29 cellular contexts compared by ENCODE assay signal in genomic region chr2:171571721-171572120, GRCh38.
"Had no signal": no experiment of that assay in that cellular context is flagged by ENCODE, and none has a peak within 500 bp of the region (broad histone marks: within the 10 kb centered on the region; RNA-seq: fewer than 3 reads in every experiment).

No MANE protein-coding gene starts in this region.

- H3K27ac ChIP-seq: neural progenitor cell, ovary, parathyroid adenoma, psoas muscle, right lobe of liver, skin epidermis, spleen, stomach, thoracic aorta, thyroid gland, transverse colon, upper lobe of right lung, uterus had no signal

- H3K4me1 Mint-ChIP-seq: natural killer cell, nephron had no signal

- H3K9me3 Mint-ChIP-seq: naive thymus-derived CD4-positive, alpha-beta T cell; natural killer cell; nephron; neural progenitor cell; stimulated activated effector memory CD8-positive, alpha-beta T cell treated with anti-CD3 and anti-CD28 coated beads, Interleukin-12 subunit alpha, Interleukin-12 subunit beta, amount 100 ng/mL, for 72 hours; stimulated activated naive B cell treated with anti-CD40 and anti-IgM and Interleukin-4, amounts not matched to agents 10 μg/mL and 1 μg/mL and 100 μg/mL, for 72 hours; stimulated activated naive CD8-positive, alpha-beta T cell treated with anti-CD3 and anti-CD28 coated beads, Interleukin-15, Interleukin-2, amounts not matched to agents 100 ng/mL and 50 ng/mL, for 24 hours; type B pancreatic cell had no signal

- ATAC-seq: naive thymus-derived CD4-positive, alpha-beta T cell; natural killer cell; psoas muscle; right cardiac atrium; right lobe of liver; stimulated activated effector memory CD8-positive, alpha-beta T cell treated with anti-CD3 and anti-CD28 coated beads, Interleukin-12 subunit alpha, Interleukin-12 subunit beta, amount 100 ng/mL, for 72 hours; stimulated activated naive B cell treated with anti-CD40 and anti-IgM and Interleukin-4, amounts not matched to agents 10 μg/mL and 1 μg/mL and 100 μg/mL, for 72 hours; upper lobe of right lung had no signal

- H3K36me3 ChIP-seq: neural progenitor cell, ovary, right lobe of liver, spleen, stomach, thoracic aorta, thyroid gland, transverse colon, upper lobe of right lung, uterus had no signal

- H3K9me3 ChIP-seq: ovary, psoas muscle, right lobe of liver, stomach, thoracic aorta, thyroid gland, transverse colon, upper lobe of right lung, uterus had no signal

- H3K36me3 Mint-ChIP-seq: naive thymus-derived CD4-positive, alpha-beta T cell; natural killer cell; neural progenitor cell; stimulated activated effector memory CD8-positive, alpha-beta T cell treated with anti-CD3 and anti-CD28 coated beads, Interleukin-12 subunit alpha, Interleukin-12 subunit beta, amount 100 ng/mL, for 72 hours; stimulated activated naive B cell treated with anti-CD40 and anti-IgM and Interleukin-4, amounts not matched to agents 10 μg/mL and 1 μg/mL and 100 μg/mL, for 72 hours; type B pancreatic cell had no signal

- H3K4me3 Mint-ChIP-seq: naive thymus-derived CD4-positive, alpha-beta T cell; natural killer cell; nephron; neural progenitor cell; stimulated activated effector memory CD8-positive, alpha-beta T cell treated with anti-CD3 and anti-CD28 coated beads, Interleukin-12 subunit alpha, Interleukin-12 subunit beta, amount 100 ng/mL, for 72 hours; stimulated activated naive B cell treated with anti-CD40 and anti-IgM and Interleukin-4, amounts not matched to agents 10 μg/mL and 1 μg/mL and 100 μg/mL, for 72 hours; stimulated activated naive CD8-positive, alpha-beta T cell treated with anti-CD3 and anti-CD28 coated beads, Interleukin-15, Interleukin-2, amounts not matched to agents 100 ng/mL and 50 ng/mL, for 24 hours; type B pancreatic cell had no signal

- H3K79me2 ChIP-seq: parathyroid adenoma had no signal

- H3K4me3 ChIP-seq: neural progenitor cell, ovary, psoas muscle, right lobe of liver, skin epidermis, smooth muscle cell, spleen, stomach, thoracic aorta, thyroid gland, transverse colon, upper lobe of right lung, uterus had no signal

- H3K9ac ChIP-seq: neural progenitor cell, parathyroid adenoma had no signal

- H3K27me3 Mint-ChIP-seq: stimulated activated naive CD8-positive, alpha-beta T cell treated with anti-CD3 and anti-CD28 coated beads, Interleukin-15, Interleukin-2, amounts not matched to agents 100 ng/mL and 50 ng/mL, for 24 hours had no signal

- H2AFZ ChIP-seq: neural progenitor cell, parathyroid adenoma had no signal

- H3K27ac Mint-ChIP-seq: naive thymus-derived CD4-positive, alpha-beta T cell; natural killer cell; nephron; neural progenitor cell; progenitor cell of endocrine pancreas; stimulated activated effector memory CD8-positive, alpha-beta T cell treated with anti-CD3 and anti-CD28 coated beads, Interleukin-12 subunit alpha, Interleukin-12 subunit beta, amount 100 ng/mL, for 72 hours; stimulated activated naive B cell treated with anti-CD40 and anti-IgM and Interleukin-4, amounts not matched to agents 10 μg/mL and 1 μg/mL and 100 μg/mL, for 72 hours; stimulated activated naive CD8-positive, alpha-beta T cell treated with anti-CD3 and anti-CD28 coated beads, Interleukin-15, Interleukin-2, amounts not matched to agents 100 ng/mL and 50 ng/mL, for 24 hours; type B pancreatic cell had no signal

- H3K4me2 ChIP-seq: neural progenitor cell, smooth muscle cell had no signal

- H3K27me3 ChIP-seq: ovary, right lobe of liver, spleen, stomach, thyroid gland, transverse colon, upper lobe of right lung, uterus had no signal

- H3K4me1 ChIP-seq: neural progenitor cell, parathyroid adenoma, psoas muscle, right lobe of liver, stomach, thyroid gland, transverse colon, upper lobe of right lung, uterus had no signal

- DNase-seq: naive thymus-derived CD4-positive, alpha-beta T cell; natural killer cell; occipital lobe; ovary; posterior cingulate gyrus; psoas muscle; right cardiac atrium; right lobe of liver; spleen; stimulated activated CD4-positive, alpha-beta T cell treated with anti-CD3 and anti-CD28 coated beads, Interleukin-12 subunit alpha, Interleukin-12 subunit beta, amount 100 ng/mL, for 4 hours; stimulated activated CD4-positive, alpha-beta T cell treated with anti-CD3 and anti-CD28 coated beads, Interleukin-1b, Interleukin-23, amount 100 ng/mL, for 48 hours; stimulated activated CD4-positive, alpha-beta T cell treated with anti-CD3 and anti-CD28 coated beads, Interleukin-4, amount 100 ng/mL, for 24 hours; stimulated activated naive B cell treated with anti-CD40 and anti-IgM and Interleukin-4, amounts not matched to agents 10 μg/mL and 1 μg/mL and 100 μg/mL, for 72 hours; stimulated activated naive CD4-positive, alpha-beta T cell treated with Interleukin-2 at 50 U/mL for 16 hours; stomach; thyroid gland; transverse colon; upper lobe of right lung; uterus had no signal
